ENCODE assay signal across 8 cellular contexts in genomic region chr12:110501378-110501721, GRCh38. TPM values are rescaled to one million over a fixed set of nuclear protein-coding genes. Genes with fewer than 3 reads are reported as not detected.
DNase-seq lines count a peak whose midpoint lies in the region; ATAC-seq and TF ChIP-seq lines count a peak whose summit lies in the region.

No MANE protein-coding gene starts in this region.

- intact Hi-C loops in OCI-LY7 (cut with micrococcal nuclease; ENCODE audit: unreplicated experiment) = no loop called here

- no peaks in the 10 kb centered on the region for H3K9me3 ChIP-seq in OCI-LY7 (ENCODE audit: low read length)

- H3K27me3 ChIP-seq in HL-60 (ENCODE audit: insufficient read depth, poor library complexity, severe bottlenecking) (no peaks in the 10 kb centered on the region), layer of hippocampus (ENCODE audit: control insufficient read depth, insufficient read depth, low read length) (no peaks in the 10 kb centered on the region)

- CTCF ChIA-PET in OCI-LY7 (lab: Charles Lee; ENCODE audit: unreplicated experiment) = no interaction called here

- H2AFZ ChIP-seq in OCI-LY7 (ENCODE audit: low read length) = peak overlapping the region; percentile 19; the same call in 1 of the 2 replicates

- peak; percentile 11 for ATAC-seq in GM18858 (IDR thresholded peaks at IDR 0.05; ENCODE audit: unreplicated experiment)

- TF ChIP-seq CTCF in C4-2B (conservative IDR thresholded peaks at IDR 0.05) (no peak), HL-60 (IDR thresholded peaks at IDR 0.05; ENCODE audit: insufficient read depth, low read length) (no peak), OCI-LY7 (conservative IDR thresholded peaks at IDR 0.05; ENCODE audit: low read length) (0 out of 2 replicates have a peak, but pooled peaks have one; percentile 22)

- H3K9me2 ChIP-seq in OCI-LY7 (ENCODE audit: insufficient read depth, low read length) = no peaks in the 10 kb centered on the region

- peak in 1 of 2 experiments; percentile 88 for DNase-seq in HL-60 (ENCODE audit: low read depth in 1 of 2, low spot score in 1 of 2)
- DNase-seq in OCI-LY7 (ENCODE audit: low spot score) = peak; percentile 46
- peak; percentile 37 to 81 for DNase-seq in T47D (ENCODE audit: low read depth in 1 of 2, low spot score in 1 of 2)
- DNase-seq in stromal cell of bone marrow (ENCODE audit: low read depth) = peak; percentile 9
- no peak for DNase-seq in activated CD8-positive, alpha-beta memory T cell treated with anti-CD3 and anti-CD28 coated beads, Interleukin-2, amount 50 U/mL, for 4 hours

- H3K79me2 ChIP-seq in OCI-LY7 (ENCODE audit: insufficient read depth, low read depth, low read length) = peaks cover 50% of the 10 kb centered on the region

- H4K20me1 ChIP-seq in OCI-LY7 (ENCODE audit: insufficient read depth, low read length) = peaks cover 3% of the 10 kb centered on the region; the same call in 1 of the 2 replicates

- BruUV-seq in OCI-LY7 (replicated peaks; lab: Mats Ljungman, UMichigan) = no TSS peak

- POLR2A ChIA-PET in OCI-LY7 (lab: Charles Lee) = interaction anchor here (1.0 to 2.3 kb wide), 4 partner anchors 33 to 51 kb away, joined by 3 to 11 read pairs (median 8); partner anchors contain the start of genes ARPC3, FAM216A and GPN3

- peaks cover 29% of the 10 kb centered on the region for H3K4me1 ChIP-seq in OCI-LY7 (ENCODE audit: insufficient read depth, low read length, poor library complexity, severe bottlenecking)

- H3K27ac ChIP-seq in C4-2B = peak overlapping the region; percentile 80
- H3K27ac ChIP-seq in HL-60 (replicated peaks) = peak overlapping the region; percentile 98
- peak overlapping the region; percentile 72 for H3K27ac ChIP-seq in OCI-LY7 (ENCODE audit: low read depth, low read length, poor library complexity, severe bottlenecking)
- peak overlapping the region; percentile 85 for H3K27ac ChIP-seq in layer of hippocampus (ENCODE audit: low read depth, low read length)

- H3K4me2 ChIP-seq in OCI-LY7 (ENCODE audit: low read length) = peak overlapping the region; percentile 67

- peaks cover 32% of the 10 kb centered on the region for H3K36me3 ChIP-seq in OCI-LY7 (ENCODE audit: insufficient read depth, low read length)

- peak overlapping the region; percentile 73 for H3K4me3 ChIP-seq in HL-60 (replicated peaks; ENCODE audit: insufficient read depth, low read length)
- peak overlapping the region; percentile 93 for H3K4me3 ChIP-seq in OCI-LY7 (ENCODE audit: low read depth, low read length, poor library complexity, severe bottlenecking)

- in situ Hi-C loops in T47D (cut with HindIII; ENCODE audit: low pct_unique_long_range_greater_than_20kb, low sequenced_read_pairs) = no loop called here

RNA-seq across cellular contexts. Expression of gene VPS29, which starts 0.6 kb away (rescaled TPM):
- 52.3 and 80.3 TPM in 2 replicates for total RNA-seq in OCI-LY7 (2014; rRNA removed; shearing (Covaris generic))
- total RNA-seq in OCI-LY7 (2022) = 162 and 168 TPM in 2 replicates

RNA-seq across cellular contexts. Expression of gene RAD9B, which starts 0.8 kb away (rescaled TPM):
- 0.46 and 0.76 TPM in 2 replicates for total RNA-seq in OCI-LY7 (2014; rRNA removed; shearing (Covaris generic))
- total RNA-seq in OCI-LY7 (2022) = 1.9 and 3.0 TPM in 2 replicates

RNA-seq across cellular contexts. Expression of gene FAM216A, which starts 32.7 kb away (rescaled TPM):
- 62.5 and 64.6 TPM in 2 replicates for total RNA-seq in OCI-LY7 (2014; rRNA removed; shearing (Covaris generic))
- total RNA-seq in OCI-LY7 (2022) = 58.3 and 62.4 TPM in 2 replicates

RNA-seq across cellular contexts. Expression of gene GPN3, which starts 33.3 kb away (rescaled TPM):
- 18.6 and 24.2 TPM in 2 replicates for total RNA-seq in OCI-LY7 (2014; rRNA removed; shearing (Covaris generic))
- total RNA-seq in OCI-LY7 (2022) = 39.9 and 43.7 TPM in 2 replicates

RNA-seq across cellular contexts. Expression of gene ARPC3, which starts 51.2 kb away (rescaled TPM):
- total RNA-seq in OCI-LY7 (2014; rRNA removed; shearing (Covaris generic)) = 250 and 256 TPM in 2 replicates
- 385 and 401 TPM in 2 replicates for total RNA-seq in OCI-LY7 (2022)
